In genomic region chr10:74839708-74840107, GRCh38 we compare ENCODE assay signal across 23 cellular contexts.
"Had no signal": no experiment of that assay in that cellular context is flagged by ENCODE, and none has a peak within 500 bp of the region (broad histone marks: within the 10 kb centered on the region; RNA-seq: fewer than 3 reads in every experiment).

No MANE protein-coding gene starts in this region.

- H3K27ac Mint-ChIP-seq: nephron progenitor cell had no signal

- H3K4me3 ChIP-seq: cardiac muscle cell, lower lobe of right lung, testis, upper lobe of left lung had no signal

- H3K27me3 ChIP-seq: cardiac muscle cell, foreskin keratinocyte, testis, upper lobe of left lung had no signal

- DNase-seq: activated CD4-positive, alpha-beta T cell treated with anti-CD3 and anti-CD28 coated beads, Interleukin-2, amount 50 U/mL, for 1 hour; activated CD4-positive, CD25-positive, alpha-beta regulatory T cell; activated CD8-positive, alpha-beta memory T cell treated with anti-CD3 and anti-CD28 coated beads, Interleukin-2, amount 50 U/mL, for 4 hours; activated effector memory CD4-positive, alpha-beta T cell treated with Interleukin-2 at 50 U/mL for 16 hours; activated naive CD4-positive, alpha-beta T cell treated with anti-CD3 and anti-CD28 coated beads, Interleukin-2, amount 50 U/mL, for 16 hours; activated T-cell treated with anti-CD3 and anti-CD28 coated beads, Interleukin-2, amount 50 U/mL, for 4 hours; foreskin keratinocyte; glutamatergic neuron; hippocampal formation; left colon; lower lobe of right lung; nephron progenitor cell; occipital lobe; posterior cingulate gyrus; retina; stimulated activated CD4-positive, alpha-beta T cell treated with anti-CD3 and anti-CD28 coated beads, Interleukin-12 subunit alpha, Interleukin-12 subunit beta, amount 100 ng/mL, for 4 hours; stimulated activated CD4-positive, alpha-beta T cell treated with anti-CD3 and anti-CD28 coated beads, Interleukin-1b, Interleukin-23, amount 100 ng/mL, for 48 hours; stimulated activated CD8-positive, alpha-beta memory T cell treated with anti-CD3 and anti-CD28 coated beads, Interleukin-4, amount 100 ng/mL, for 48 hours; stimulated activated naive CD8-positive, alpha-beta T cell treated with anti-CD3 and anti-CD28 coated beads, Interleukin-15, Interleukin-2, amounts not matched to agents 100 U/mL and 50 U/mL, for 24 hours; T-helper 9 cell; testis; upper lobe of left lung had no signal

- H3K9me3 ChIP-seq: lower lobe of right lung, testis, upper lobe of left lung had no signal

- H3K27ac ChIP-seq: cardiac muscle cell, foreskin keratinocyte, lower lobe of right lung, testis had no signal

- H3K4me1 Mint-ChIP-seq: nephron progenitor cell had no signal

- ATAC-seq: activated T-cell treated with anti-CD3 and anti-CD28 coated beads, Interleukin-2, amount 50 U/mL, for 4 hours; foreskin keratinocyte; left colon; lower lobe of right lung; stimulated activated naive CD8-positive, alpha-beta T cell treated with anti-CD3 and anti-CD28 coated beads, Interleukin-15, Interleukin-2, amounts not matched to agents 100 U/mL and 50 U/mL, for 24 hours had no signal

- H3K4me1 ChIP-seq: foreskin keratinocyte had no signal

- H3K4me3 Mint-ChIP-seq: activated T-cell treated with anti-CD3 and anti-CD28 coated beads, Interleukin-2, amount 50 U/mL, for 4 hours; nephron progenitor cell had no signal

- H3K9me3 Mint-ChIP-seq: activated T-cell treated with anti-CD3 and anti-CD28 coated beads, Interleukin-2, amount 50 U/mL, for 4 hours had no signal
